In the genomic region with DNA sequence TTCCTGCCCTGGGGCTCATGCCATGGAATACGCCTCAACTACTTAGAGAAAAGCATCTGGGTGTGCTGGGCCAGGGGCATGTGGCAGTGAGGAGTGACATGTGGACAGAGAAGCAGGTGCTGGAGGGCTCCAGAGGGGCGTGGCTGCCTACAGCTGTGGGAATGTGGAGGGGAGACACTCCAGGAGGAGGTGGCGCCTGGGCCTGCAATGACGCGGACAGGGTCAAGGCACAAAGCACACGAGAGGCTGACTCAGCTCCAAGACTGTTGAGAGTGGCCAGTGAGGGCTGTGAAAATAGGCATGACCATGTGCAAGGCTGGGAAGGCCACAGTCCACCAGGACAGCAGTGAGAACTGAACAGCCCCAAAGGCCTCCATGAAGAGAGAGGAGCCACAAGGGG, we compare ENCODE assay signal across 1 cellular context.
TF ChIP-seq lines count a peak whose summit lies in the region.

No MANE protein-coding gene starts in this region.

TF ChIP-seq in HepG2, 621 proteins besides CTCF, POLR2A, EP300 and RAD21:
- TF ChIP-seq, protein P1, sequence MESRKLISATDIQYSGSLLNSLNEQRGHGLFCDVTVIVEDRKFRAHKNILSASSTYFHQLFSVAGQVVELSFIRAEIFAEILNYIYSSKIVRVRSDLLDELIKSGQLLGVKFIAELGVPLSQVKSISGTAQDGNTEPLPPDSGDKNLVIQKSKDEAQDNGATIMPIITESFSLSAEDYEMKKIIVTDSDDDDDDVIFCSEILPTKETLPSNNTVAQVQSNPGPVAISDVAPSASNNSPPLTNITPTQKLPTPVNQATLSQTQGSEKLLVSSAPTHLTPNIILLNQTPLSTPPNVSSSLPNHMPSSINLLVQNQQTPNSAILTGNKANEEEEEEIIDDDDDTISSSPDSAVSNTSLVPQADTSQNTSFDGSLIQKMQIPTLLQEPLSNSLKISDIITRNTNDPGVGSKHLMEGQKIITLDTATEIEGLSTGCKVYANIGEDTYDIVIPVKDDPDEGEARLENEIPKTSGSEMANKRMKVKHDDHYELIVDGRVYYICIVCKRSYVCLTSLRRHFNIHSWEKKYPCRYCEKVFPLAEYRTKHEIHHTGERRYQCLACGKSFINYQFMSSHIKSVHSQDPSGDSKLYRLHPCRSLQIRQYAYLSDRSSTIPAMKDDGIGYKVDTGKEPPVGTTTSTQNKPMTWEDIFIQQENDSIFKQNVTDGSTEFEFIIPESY (CRISPR knock-in tag; IDR thresholded peaks at IDR 0.05), result peak; percentile 74
- TF ChIP-seq ELF4 (CRISPR knock-in tag; IDR thresholded peaks at IDR 0.05; ENCODE audit: borderline replicate concordance) (no peak), NR2F6 (IDR thresholded peaks at IDR 0.05) (no peak), NR2F6 (CRISPR knock-in tag; IDR thresholded peaks at IDR 0.05) (no peak), CBFB (CRISPR knock-in tag; IDR thresholded peaks at IDR 0.05) (no peak), KLF9 (CRISPR knock-in tag; IDR thresholded peaks at IDR 0.05; ENCODE audit: low read depth) (no peak)
- TF ChIP-seq, protein P2, sequence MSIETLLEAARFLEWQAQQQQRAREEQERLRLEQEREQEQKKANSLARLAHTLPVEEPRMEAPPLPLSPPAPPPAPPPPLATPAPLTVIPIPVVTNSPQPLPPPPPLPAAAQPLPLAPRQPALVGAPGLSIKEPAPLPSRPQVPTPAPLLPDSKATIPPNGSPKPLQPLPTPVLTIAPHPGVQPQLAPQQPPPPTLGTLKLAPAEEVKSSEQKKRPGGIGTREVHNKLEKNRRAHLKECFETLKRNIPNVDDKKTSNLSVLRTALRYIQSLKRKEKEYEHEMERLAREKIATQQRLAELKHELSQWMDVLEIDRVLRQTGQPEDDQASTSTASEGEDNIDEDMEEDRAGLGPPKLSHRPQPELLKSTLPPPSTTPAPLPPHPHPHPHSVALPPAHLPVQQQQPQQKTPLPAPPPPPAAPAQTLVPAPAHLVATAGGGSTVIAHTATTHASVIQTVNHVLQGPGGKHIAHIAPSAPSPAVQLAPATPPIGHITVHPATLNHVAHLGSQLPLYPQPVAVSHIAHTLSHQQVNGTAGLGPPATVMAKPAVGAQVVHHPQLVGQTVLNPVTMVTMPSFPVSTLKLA (IDR thresholded peaks at IDR 0.05), result peak; percentile 73
- TF ChIP-seq, protein P3, sequence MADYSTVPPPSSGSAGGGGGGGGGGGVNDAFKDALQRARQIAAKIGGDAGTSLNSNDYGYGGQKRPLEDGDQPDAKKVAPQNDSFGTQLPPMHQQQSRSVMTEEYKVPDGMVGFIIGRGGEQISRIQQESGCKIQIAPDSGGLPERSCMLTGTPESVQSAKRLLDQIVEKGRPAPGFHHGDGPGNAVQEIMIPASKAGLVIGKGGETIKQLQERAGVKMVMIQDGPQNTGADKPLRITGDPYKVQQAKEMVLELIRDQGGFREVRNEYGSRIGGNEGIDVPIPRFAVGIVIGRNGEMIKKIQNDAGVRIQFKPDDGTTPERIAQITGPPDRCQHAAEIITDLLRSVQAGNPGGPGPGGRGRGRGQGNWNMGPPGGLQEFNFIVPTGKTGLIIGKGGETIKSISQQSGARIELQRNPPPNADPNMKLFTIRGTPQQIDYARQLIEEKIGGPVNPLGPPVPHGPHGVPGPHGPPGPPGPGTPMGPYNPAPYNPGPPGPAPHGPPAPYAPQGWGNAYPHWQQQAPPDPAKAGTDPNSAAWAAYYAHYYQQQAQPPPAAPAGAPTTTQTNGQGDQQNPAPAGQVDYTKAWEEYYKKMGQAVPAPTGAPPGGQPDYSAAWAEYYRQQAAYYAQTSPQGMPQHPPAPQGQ (CRISPR knock-in tag; IDR thresholded peaks at IDR 0.05; ENCODE audit: borderline replicate concordance), result no peak
TF ChIP-seq in HepG2: peak in this region for 2.
